In the genomic region with DNA sequence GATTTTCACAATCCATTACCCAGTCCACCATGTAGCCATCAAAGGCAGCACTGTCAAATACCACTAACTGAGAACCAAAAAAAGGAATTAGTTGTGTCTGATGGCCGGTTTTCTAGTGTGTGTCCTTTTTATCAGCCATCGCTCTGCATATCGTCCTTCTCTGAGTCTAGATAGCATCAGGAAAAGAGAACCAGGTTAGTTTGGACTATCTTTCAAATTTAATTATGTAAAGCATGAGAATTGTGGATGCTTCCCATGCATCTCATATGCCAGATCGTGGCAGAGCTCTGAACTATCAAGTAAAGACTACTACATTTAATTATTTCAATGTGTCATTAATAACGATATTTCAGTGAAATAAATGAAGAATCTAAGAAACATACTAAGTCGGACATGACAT, we compare ENCODE assay signal across 26 cellular contexts.
"Had no signal": no experiment of that assay in that cellular context is flagged by ENCODE, and none has a peak within 500 bp of the region (broad histone marks: within the 10 kb centered on the region; RNA-seq: fewer than 3 reads in every experiment).

No MANE protein-coding gene starts in this region.

- H3K27ac ChIP-seq: neutrophil, pancreas, prostate gland, right lobe of liver, sigmoid colon, stomach, thoracic aorta, thyroid gland, tibial nerve, upper lobe of left lung, vagina had no signal

- H3K36me3 ChIP-seq: neutrophil, pancreas, prostate gland, right lobe of liver, sigmoid colon, stomach, thoracic aorta, thyroid gland, tibial nerve, upper lobe of left lung, vagina had no signal

- H3K4me3 ChIP-seq: pancreas, prostate gland, right lobe of liver, sigmoid colon, stomach, thoracic aorta, thyroid gland, tibial nerve, upper lobe of left lung, vagina had no signal

- H3K27me3 ChIP-seq: neutrophil, pancreas, right lobe of liver, sigmoid colon, stomach, thyroid gland, tibial nerve, upper lobe of left lung, vagina had no signal

- DNase-seq: naive thymus-derived CD8-positive, alpha-beta T cell; nephron progenitor cell; nucleus accumbens; pancreas; retina; right cardiac atrium; right lobe of liver; sigmoid colon; small intestine; stimulated activated CD4-positive, alpha-beta T cell treated with anti-CD3 and anti-CD28 coated beads, Interleukin-15, amount 100 ng/mL, for 24 hours; stimulated activated CD4-positive, alpha-beta T cell treated with anti-CD3 and anti-CD28 coated beads, Interleukin-2, amount 100 ng/mL, for 24 hours; stimulated activated CD4-positive, alpha-beta T cell treated with anti-CD3 and anti-CD28 coated beads, Interleukin-2, amount 100 ng/mL, for 48 hours; stimulated activated CD4-positive, alpha-beta T cell treated with anti-CD3 and anti-CD28 coated beads, Interleukin-4, amount 100 ng/mL, for 24 hours; stimulated activated naive B cell treated with anti-CD40 and anti-IgM and Interleukin-4, amounts not matched to agents 10 μg/mL and 1 μg/mL and 100 μg/mL, for 72 hours; stimulated activated naive CD4-positive, alpha-beta T cell treated with Interleukin-2 at 50 U/mL for 16 hours; stomach; thyroid gland; trophoblast cell; upper lobe of left lung had no signal

- H3K4me1 ChIP-seq: pancreas, prostate gland, right lobe of liver, sigmoid colon, stomach, thyroid gland, tibial nerve, upper lobe of left lung, vagina had no signal

- H3K9me3 ChIP-seq: neutrophil, pancreas, prostate gland, right lobe of liver, sigmoid colon, thoracic aorta, thyroid gland, tibial nerve, upper lobe of left lung, vagina had no signal

- ATAC-seq: naive thymus-derived CD8-positive, alpha-beta T cell; natural killer cell treated with Interleukin-12 subunit alpha and Interleukin-12 subunit beta and Interleukin-15 and Interleukin-18, amount 100 ng/mL, for 72 hours; pancreas; right cardiac atrium; right lobe of liver; stimulated activated effector memory CD8-positive, alpha-beta T cell treated with anti-CD3 and anti-CD28 coated beads, Interleukin-12 subunit alpha, Interleukin-12 subunit beta, amount 100 ng/mL, for 72 hours; stimulated activated naive B cell treated with anti-CD40 and anti-IgM and Interleukin-4, amounts not matched to agents 10 μg/mL and 1 μg/mL and 100 μg/mL, for 72 hours had no signal
